In genomic region chr5:73433982-73434342, GRCh38 we compare ENCODE assay signal across 25 cellular contexts. TPM values are rescaled to one million over a fixed set of nuclear protein-coding genes. Genes with fewer than 3 reads are reported as not detected.
DNase-seq lines count a peak whose midpoint lies in the region; ATAC-seq, FAIRE-seq and TF ChIP-seq lines count a peak whose summit lies in the region.
"Had no signal": no experiment of that assay in that cellular context is flagged by ENCODE, and none has a peak within 500 bp of the region (broad histone marks: within the 10 kb centered on the region; RNA-seq: fewer than 3 reads in every experiment).

No MANE protein-coding gene starts in this region.

- TF ChIP-seq CTCF in astrocyte (IDR thresholded peaks at IDR 0.05; ENCODE audit: insufficient read depth, low read depth, low read length) (no peak), upper lobe of left lung (IDR thresholded peaks at IDR 0.05) (no peak), uterus (IDR thresholded peaks at IDR 0.05) (no peak)

- intact Hi-C loops in sciatic nerve (cut with DNase I) (no loop called here), uterus (cut with DNase I; ENCODE audit: low total_unique reads) (no loop called here)

- H3K9me3 Mint-ChIP-seq in astrocyte (ENCODE audit: unreplicated experiment) = peaks cover 6% of the 10 kb centered on the region
- H3K9me3 Mint-ChIP-seq: activated naive CD4-positive, alpha-beta T cell treated with anti-CD3 and anti-CD28 coated beads, Interleukin-2, amount 50 U/mL, for 72 hours; effector memory CD8-positive, alpha-beta T cell; neural crest cell; stimulated activated naive CD8-positive, alpha-beta T cell treated with anti-CD3 and anti-CD28 coated beads, Interleukin-15, Interleukin-2, amounts not matched to agents 100 ng/mL and 50 ng/mL, for 24 hours had no signal

- ATAC-seq in upper lobe of left lung (ENCODE audit: low FRiP score in 2 of 2) (peak; percentile 52 to 91), sciatic nerve (no peak)
- ATAC-seq: activated naive CD4-positive, alpha-beta T cell treated with anti-CD3 and anti-CD28 coated beads, Interleukin-2, amount 50 U/mL, for 72 hours; psoas muscle had no signal

- H3K4me3 Mint-ChIP-seq in astrocyte (ENCODE audit: unreplicated experiment) = no peak overlapping the region
- H3K4me3 Mint-ChIP-seq: effector memory CD8-positive, alpha-beta T cell; neural crest cell; stimulated activated naive CD8-positive, alpha-beta T cell treated with anti-CD3 and anti-CD28 coated beads, Interleukin-15, Interleukin-2, amounts not matched to agents 100 ng/mL and 50 ng/mL, for 24 hours had no signal

- WGBS in upper lobe of left lung, 2 donors = 29 to 41% methylated on average over 1 of the region's 1 CpG

- no peak overlapping the region for H2AFZ ChIP-seq in astrocyte (ENCODE audit: low read depth, low read length)

- H3K27ac ChIP-seq in astrocyte (ENCODE audit: low read depth, low read length) (no peak overlapping the region), upper lobe of left lung (no peak overlapping the region), uterus (no peak overlapping the region)
- H3K27ac ChIP-seq: 22Rv1, BLaER1, esophagus squamous epithelium, left ventricle myocardium inferior, psoas muscle, tibial nerve had no signal

- no peak for FAIRE-seq in astrocyte (lab: Jason Lieb, UNC)
- FAIRE-seq: G401.6 had no signal

- no peaks in the 10 kb centered on the region for H3K9me3 ChIP-seq in astrocyte (ENCODE audit: insufficient read depth, low read depth, low read length)
- H3K9me3 ChIP-seq in upper lobe of left lung = no peaks in the 10 kb centered on the region
- no peaks in the 10 kb centered on the region for H3K9me3 ChIP-seq in uterus
- H3K9me3 ChIP-seq: esophagus squamous epithelium, left ventricle myocardium inferior, psoas muscle, tibial nerve had no signal

- H3K9ac ChIP-seq in astrocyte (ENCODE audit: low read length) = no peak overlapping the region
- H3K9ac ChIP-seq: BLaER1 had no signal

- no peaks in the 10 kb centered on the region for H3K36me3 Mint-ChIP-seq in astrocyte (ENCODE audit: low read depth, unreplicated experiment)
- H3K36me3 Mint-ChIP-seq: IgD-negative memory B cell had no signal

- peak in 1 of 4 donors; percentile 50 for TF ChIP-seq EP300 in upper lobe of left lung (IDR thresholded peaks at IDR 0.05)

- H3K27me3 ChIP-seq in astrocyte (ENCODE audit: insufficient read depth, low read length) (no peaks in the 10 kb centered on the region), upper lobe of left lung (peaks cover 4 to 55% (median 28%) of the 10 kb centered on the region in 4 donors), uterus (peaks cover 25 to 84% of the 10 kb centered on the region in 2 donors)

- no peak overlapping the region for H3K27ac Mint-ChIP-seq in astrocyte (ENCODE audit: unreplicated experiment)
- H3K27ac Mint-ChIP-seq: activated naive CD4-positive, alpha-beta T cell treated with anti-CD3 and anti-CD28 coated beads, Interleukin-2, amount 50 U/mL, for 72 hours; effector memory CD8-positive, alpha-beta T cell; stimulated activated naive CD8-positive, alpha-beta T cell treated with anti-CD3 and anti-CD28 coated beads, Interleukin-15, Interleukin-2, amounts not matched to agents 100 ng/mL and 50 ng/mL, for 24 hours had no signal

- no peak overlapping the region for H3K4me2 ChIP-seq in astrocyte (ENCODE audit: low read length)
- H3K4me2 ChIP-seq: BLaER1, smooth muscle cell had no signal

- peaks cover 65% of the 10 kb centered on the region for H3K27me3 Mint-ChIP-seq in astrocyte (ENCODE audit: low read depth, unreplicated experiment)

- TF ChIP-seq POLR2A in upper lobe of left lung (IDR thresholded peaks at IDR 0.05) (no peak), uterus (IDR thresholded peaks at IDR 0.05) (no peak)

- no peaks in the 10 kb centered on the region for H3K79me2 ChIP-seq in astrocyte (ENCODE audit: insufficient read depth, low read length)

- H3K4me1 Mint-ChIP-seq in astrocyte (ENCODE audit: low read depth, unreplicated experiment) = peaks cover 11% of the 10 kb centered on the region

- H3K4me1 ChIP-seq in astrocyte (ENCODE audit: insufficient read depth, low read length) = peaks cover 22% of the 10 kb centered on the region
- peaks cover 15 to 27% (median 17%) of the 10 kb centered on the region in 4 donors for H3K4me1 ChIP-seq in upper lobe of left lung
- peaks cover 0 to 14% of the 10 kb centered on the region in 2 donors for H3K4me1 ChIP-seq in uterus
- H3K4me1 ChIP-seq: BLaER1 had no signal

- no peak overlapping the region for H3K4me3 ChIP-seq in astrocyte (ENCODE audit: insufficient read depth, low read depth, low read length)
- no peak overlapping the region for H3K4me3 ChIP-seq in upper lobe of left lung
- no peak overlapping the region for H3K4me3 ChIP-seq in uterus
- H3K4me3 ChIP-seq: BLaER1, esophagus squamous epithelium, left ventricle myocardium inferior, psoas muscle, smooth muscle cell, tibial nerve had no signal

- H4K20me1 ChIP-seq in astrocyte (ENCODE audit: insufficient read depth, low read length) = no peaks in the 10 kb centered on the region

- DNase-seq in DMS53 (lab: John Stamatoyannopoulos, UW) (peak; percentile 48), DMS53 treated with DMSO at 0.1 percent for 48 hours (lab: John Stamatoyannopoulos, UW; ENCODE audit: unreplicated experiment) (no peak), NCI-H2029 treated with DMSO at 0.1 percent for 48 hours (lab: John Stamatoyannopoulos, UW) (peak; percentile 30), astrocyte (ENCODE audit: low read depth) (peak; percentile 61), upper lobe of left lung (peak in 1 of 2 donors; percentile 58), sciatic nerve (ENCODE audit: low spot score) (no peak), HK-2 (ENCODE audit: unreplicated experiment) (no peak), uterus (no peak)
- DNase-seq: activated CD4-positive, CD25-positive, alpha-beta regulatory T cell treated with anti-CD3 and anti-CD28 coated beads, Interleukin-2, amount 50 U/mL, for 72 hours; effector memory CD8-positive, alpha-beta T cell; esophagus squamous epithelium; left ventricle myocardium inferior; NCI-H1417 treated with DMSO at 0.1 percent for 48 hours; NK-92 treated with Interleukin-12 subunit alpha and Interleukin-12 subunit beta, amount 100 ng/mL, for 24 hours; psoas muscle; stimulated activated CD4-positive, alpha-beta T cell treated with anti-CD3 and anti-CD28 coated beads, Interleukin-2, amount 100 ng/mL, for 48 hours had no signal

- H3K36me3 ChIP-seq in astrocyte (ENCODE audit: insufficient read depth, low read length) = no peaks in the 10 kb centered on the region
- H3K36me3 ChIP-seq in upper lobe of left lung = no peaks in the 10 kb centered on the region
- no peaks in the 10 kb centered on the region for H3K36me3 ChIP-seq in uterus
- H3K36me3 ChIP-seq: BLaER1, esophagus squamous epithelium, left ventricle myocardium inferior, tibial nerve had no signal

RNA-seq across cellular contexts. Expression of gene FOXD1, which starts 14.6 kb away (rescaled TPM):
- total RNA-seq in astrocyte = 13.5 and 16.9 TPM in 2 replicates
- under 1 TPM in 4 of 6 donors, not detected in 2; 0.54 to 0.79 (median 0.67) TPM for total RNA-seq in upper lobe of left lung
- total RNA-seq in sciatic nerve = 99.3 TPM
- total RNA-seq in uterus = 1 to 10 TPM in 1 of 4 donors, under 1 TPM in 1, not detected in 2; 0.28 to 1.3 TPM

Comparison
In these comparisons a context has a peak if more than half of its experiments do, and no peak if none do; other contexts are left out.
1. DNase-seq: peak in DMS53 (single experiment), NCI-H2029 treated with DMSO at 0.1 percent for 48 hours (single experiment) and astrocyte (single experiment); none in DMS53 treated with DMSO at 0.1 percent for 48 hours (single experiment), sciatic nerve (single experiment), HK-2 (single experiment) and uterus (0 of 2).